Comparison of ENCODE assay signal across 1 cellular context in the genomic region with DNA sequence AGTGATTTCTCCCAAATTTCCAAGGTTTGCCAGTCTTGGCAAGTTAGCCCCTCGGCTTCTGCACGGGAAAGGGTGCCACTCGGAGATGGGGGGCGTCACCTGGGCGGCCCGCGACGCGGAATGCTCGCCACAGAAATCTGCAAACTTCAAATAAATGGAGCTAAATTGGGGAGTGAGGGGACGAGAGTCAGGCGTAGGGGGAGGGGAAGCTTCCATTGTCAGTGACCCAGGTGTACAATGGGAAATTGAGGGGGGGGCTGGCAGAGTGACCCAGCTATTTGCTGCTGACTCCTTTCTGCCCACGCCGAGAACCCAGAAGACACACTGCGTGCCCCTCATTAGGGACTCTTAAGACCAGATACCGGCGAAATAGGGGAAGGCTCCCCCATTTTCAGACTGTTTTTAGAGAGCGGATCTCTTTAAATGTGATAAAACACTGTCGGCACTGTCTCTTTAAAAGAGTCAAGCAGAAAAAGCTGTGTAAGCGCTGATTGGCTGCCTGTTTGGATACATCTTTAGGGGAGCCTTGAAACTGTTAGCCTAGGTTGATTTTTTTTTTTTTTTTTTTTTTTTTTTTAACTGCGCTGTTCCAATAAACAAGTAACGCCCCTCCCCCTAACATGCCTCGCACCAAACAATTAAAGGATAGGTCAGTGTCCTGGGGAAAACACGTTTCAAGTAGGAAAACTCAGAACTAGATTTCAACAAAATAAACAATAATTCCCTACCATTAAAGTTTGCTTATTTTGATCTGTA.
TF ChIP-seq lines count a peak whose summit lies in the region.

No MANE protein-coding gene starts in this region.

TF ChIP-seq in K562, 482 proteins besides CTCF, POLR2A, EP300 and RAD21 (continued from another document and continues in another):
- TF ChIP-seq SMARCE1 (IDR thresholded peaks at IDR 0.05) (peak; percentile 49), ZFP30 (CRISPR knock-in tag; IDR thresholded peaks at IDR 0.05; ENCODE audit: borderline replicate concordance) (no peak), ZNF785 (CRISPR knock-in tag; IDR thresholded peaks at IDR 0.05) (no peak), CCAR2 (IDR thresholded peaks at IDR 0.05; ENCODE audit: low read depth, low read length) (no peak), ZFP36 (IDR thresholded peaks at IDR 0.05; ENCODE audit: low read depth, low read length, partially characterized antibody) (peak; percentile 3), SAFB (IDR thresholded peaks at IDR 0.05; ENCODE audit: borderline replicate concordance, low read depth, low read length) (no peak), EHMT2 (IDR thresholded peaks at IDR 0.05) (no peak), IFI16 (CRISPR knock-in tag; IDR thresholded peaks at IDR 0.05) (no peak), ZNF444 (CRISPR knock-in tag; IDR thresholded peaks at IDR 0.05) (no peak), ZNF133 (CRISPR knock-in tag; IDR thresholded peaks at IDR 0.05) (no peak), BMI1 (IDR thresholded peaks at IDR 0.05; ENCODE audit: low read length) (no peak), C11orf30 (IDR thresholded peaks at IDR 0.05; ENCODE audit: low read depth) (peak; percentile 79), NCOA2 (IDR thresholded peaks at IDR 0.05; ENCODE audit: partially characterized antibody in 2 of 2) (no peak), STAT5A (IDR thresholded peaks at IDR 0.05; ENCODE audit: borderline replicate concordance, low read length) (peak; percentile 29; the same call in 1 of the 2 replicates), RNF2 (IDR thresholded peaks at IDR 0.05) (peak; percentile 80; the same call in 1 of the 2 replicates), MTA2 (IDR thresholded peaks at IDR 0.05; ENCODE audit: low read depth) (no peak), ZC3H11A (IDR thresholded peaks at IDR 0.05; ENCODE audit: low read depth, low read length) (no peak), HMGN3 (IDR thresholded peaks at IDR 0.05; ENCODE audit: borderline replicate concordance, extremely low read depth, insufficient read length, low read depth, low read length) (peak; percentile 45), HLTF (IDR thresholded peaks at IDR 0.05) (peak; percentile 18; the same call in 1 of the 2 replicates), CXXC5 (CRISPR knock-in tag; IDR thresholded peaks at IDR 0.05) (peak; percentile 89), DDX20 (tag; IDR thresholded peaks at IDR 0.05; ENCODE audit: low read depth) (no peak), TARDBP (IDR thresholded peaks at IDR 0.05) (peak; percentile 62; the same call in 1 of the 2 replicates), TAF15 (IDR thresholded peaks at IDR 0.05; ENCODE audit: low read depth, low read length) (no peak), SAFB2 (IDR thresholded peaks at IDR 0.05; ENCODE audit: borderline replicate concordance, low read depth, low read length, severe bottlenecking) (no peak), PHF20 (IDR thresholded peaks at IDR 0.05; ENCODE audit: partially characterized antibody) (no peak), SMARCA4 (IDR thresholded peaks at IDR 0.05) (no peak), FOSL1 (tag; conservative IDR thresholded peaks at IDR 0.05) (no peak), ADNP (tag; IDR thresholded peaks at IDR 0.05) (peak; percentile 66; the same call in 1 of the 2 replicates), PHF21A (IDR thresholded peaks at IDR 0.05; ENCODE audit: borderline replicate concordance, low read depth) (peak; percentile 94), RFX7 (CRISPR knock-in tag; IDR thresholded peaks at IDR 0.05) (no peak), U2AF1 (optimal IDR thresholded peaks at IDR 0.05; ENCODE audit: low read depth, low read length) (no peak), TAF7 (tag; IDR thresholded peaks at IDR 0.05) (peak; percentile 40; the same call in 1 of the 2 replicates), ARNT (IDR thresholded peaks at IDR 0.05) (peak; percentile 88 to 90), SMAD1 (IDR thresholded peaks at IDR 0.05; ENCODE audit: low read depth, low read length, partially characterized antibody) (no peak), NR2C2 (CRISPR knock-in tag; IDR thresholded peaks at IDR 0.05) (no peak), NR2C2 (tag; IDR thresholded peaks at IDR 0.05) (peak; percentile 93), ZEB2 (IDR thresholded peaks at IDR 0.05) (peak; percentile 63; the same call in 1 of the 2 replicates), HDAC8 (tag; IDR thresholded peaks at IDR 0.05) (no peak), ZNF324 (CRISPR knock-in tag; IDR thresholded peaks at IDR 0.05) (no peak), SP1 (CRISPR knock-in tag; IDR thresholded peaks at IDR 0.05) (peak; percentile 32), PTRF (tag; IDR thresholded peaks at IDR 0.05) (no peak), ETS2 (tag; IDR thresholded peaks at IDR 0.05; ENCODE audit: borderline replicate concordance, poor library complexity, severe bottlenecking) (no peak), FOXM1 (IDR thresholded peaks at IDR 0.05; ENCODE audit: low read depth) (peak; percentile 92), FOXM1 (CRISPR knock-in tag; IDR thresholded peaks at IDR 0.05; ENCODE audit: low read depth) (no peak)
- TF ChIP-seq, protein P1, sequence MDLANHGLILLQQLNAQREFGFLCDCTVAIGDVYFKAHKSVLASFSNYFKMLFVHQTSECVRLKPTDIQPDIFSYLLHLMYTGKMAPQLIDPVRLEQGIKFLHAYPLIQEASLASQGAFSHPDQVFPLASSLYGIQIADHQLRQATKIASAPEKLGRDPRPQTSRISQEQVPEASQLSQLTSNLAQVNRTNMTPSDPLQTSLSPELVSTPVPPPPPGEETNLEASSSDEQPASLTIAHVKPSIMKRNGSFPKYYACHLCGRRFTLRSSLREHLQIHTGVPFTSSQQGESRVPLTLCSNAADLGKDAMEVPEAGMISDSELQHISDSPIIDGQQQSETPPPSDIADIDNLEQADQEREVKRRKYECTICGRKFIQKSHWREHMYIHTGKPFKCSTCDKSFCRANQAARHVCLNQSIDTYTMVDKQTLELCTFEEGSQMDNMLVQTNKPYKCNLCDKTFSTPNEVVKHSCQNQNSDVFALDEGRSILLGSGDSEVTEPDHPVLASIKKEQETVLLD (IDR thresholded peaks at IDR 0.05) = peak; percentile 75
- TF ChIP-seq, protein P2, sequence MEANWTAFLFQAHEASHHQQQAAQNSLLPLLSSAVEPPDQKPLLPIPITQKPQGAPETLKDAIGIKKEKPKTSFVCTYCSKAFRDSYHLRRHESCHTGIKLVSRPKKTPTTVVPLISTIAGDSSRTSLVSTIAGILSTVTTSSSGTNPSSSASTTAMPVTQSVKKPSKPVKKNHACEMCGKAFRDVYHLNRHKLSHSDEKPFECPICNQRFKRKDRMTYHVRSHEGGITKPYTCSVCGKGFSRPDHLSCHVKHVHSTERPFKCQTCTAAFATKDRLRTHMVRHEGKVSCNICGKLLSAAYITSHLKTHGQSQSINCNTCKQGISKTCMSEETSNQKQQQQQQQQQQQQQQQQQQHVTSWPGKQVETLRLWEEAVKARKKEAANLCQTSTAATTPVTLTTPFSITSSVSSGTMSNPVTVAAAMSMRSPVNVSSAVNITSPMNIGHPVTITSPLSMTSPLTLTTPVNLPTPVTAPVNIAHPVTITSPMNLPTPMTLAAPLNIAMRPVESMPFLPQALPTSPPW (CRISPR knock-in tag; IDR thresholded peaks at IDR 0.05) = peak; percentile 96
- TF ChIP-seq, protein P3, sequence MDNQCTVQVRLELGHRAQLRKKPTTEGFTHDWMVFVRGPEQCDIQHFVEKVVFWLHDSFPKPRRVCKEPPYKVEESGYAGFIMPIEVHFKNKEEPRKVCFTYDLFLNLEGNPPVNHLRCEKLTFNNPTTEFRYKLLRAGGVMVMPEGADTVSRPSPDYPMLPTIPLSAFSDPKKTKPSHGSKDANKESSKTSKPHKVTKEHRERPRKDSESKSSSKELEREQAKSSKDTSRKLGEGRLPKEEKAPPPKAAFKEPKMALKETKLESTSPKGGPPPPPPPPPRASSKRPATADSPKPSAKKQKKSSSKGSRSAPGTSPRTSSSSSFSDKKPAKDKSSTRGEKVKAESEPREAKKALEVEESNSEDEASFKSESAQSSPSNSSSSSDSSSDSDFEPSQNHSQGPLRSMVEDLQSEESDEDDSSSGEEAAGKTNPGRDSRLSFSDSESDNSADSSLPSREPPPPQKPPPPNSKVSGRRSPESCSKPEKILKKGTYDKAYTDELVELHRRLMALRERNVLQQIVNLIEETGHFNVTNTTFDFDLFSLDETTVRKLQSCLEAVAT (IDR thresholded peaks at IDR 0.05) = peak in 1 of 2 experiments; percentile 95; a peak in 2 of 4 replicates
- TF ChIP-seq, protein P4, sequence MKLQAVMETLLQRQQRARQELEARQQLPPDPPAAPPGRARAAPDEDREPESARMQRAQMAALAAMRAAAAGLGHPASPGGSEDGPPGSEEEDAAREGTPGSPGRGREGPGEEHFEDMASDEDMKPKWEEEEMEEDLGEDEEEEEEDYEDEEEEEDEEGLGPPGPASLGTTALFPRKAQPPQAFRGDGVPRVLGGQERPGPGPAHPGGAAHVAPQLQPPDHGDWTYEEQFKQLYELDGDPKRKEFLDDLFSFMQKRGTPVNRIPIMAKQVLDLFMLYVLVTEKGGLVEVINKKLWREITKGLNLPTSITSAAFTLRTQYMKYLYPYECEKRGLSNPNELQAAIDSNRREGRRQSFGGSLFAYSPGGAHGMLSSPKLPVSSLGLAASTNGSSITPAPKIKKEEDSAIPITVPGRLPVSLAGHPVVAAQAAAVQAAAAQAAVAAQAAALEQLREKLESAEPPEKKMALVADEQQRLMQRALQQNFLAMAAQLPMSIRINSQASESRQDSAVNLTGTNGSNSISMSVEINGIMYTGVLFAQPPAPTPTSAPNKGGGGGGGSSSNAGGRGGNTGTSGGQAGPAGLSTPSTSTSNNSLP (IDR thresholded peaks at IDR 0.05; ENCODE audit: borderline replicate concordance, low read depth, low read length) = peak; percentile 75
- TF ChIP-seq, protein P5, sequence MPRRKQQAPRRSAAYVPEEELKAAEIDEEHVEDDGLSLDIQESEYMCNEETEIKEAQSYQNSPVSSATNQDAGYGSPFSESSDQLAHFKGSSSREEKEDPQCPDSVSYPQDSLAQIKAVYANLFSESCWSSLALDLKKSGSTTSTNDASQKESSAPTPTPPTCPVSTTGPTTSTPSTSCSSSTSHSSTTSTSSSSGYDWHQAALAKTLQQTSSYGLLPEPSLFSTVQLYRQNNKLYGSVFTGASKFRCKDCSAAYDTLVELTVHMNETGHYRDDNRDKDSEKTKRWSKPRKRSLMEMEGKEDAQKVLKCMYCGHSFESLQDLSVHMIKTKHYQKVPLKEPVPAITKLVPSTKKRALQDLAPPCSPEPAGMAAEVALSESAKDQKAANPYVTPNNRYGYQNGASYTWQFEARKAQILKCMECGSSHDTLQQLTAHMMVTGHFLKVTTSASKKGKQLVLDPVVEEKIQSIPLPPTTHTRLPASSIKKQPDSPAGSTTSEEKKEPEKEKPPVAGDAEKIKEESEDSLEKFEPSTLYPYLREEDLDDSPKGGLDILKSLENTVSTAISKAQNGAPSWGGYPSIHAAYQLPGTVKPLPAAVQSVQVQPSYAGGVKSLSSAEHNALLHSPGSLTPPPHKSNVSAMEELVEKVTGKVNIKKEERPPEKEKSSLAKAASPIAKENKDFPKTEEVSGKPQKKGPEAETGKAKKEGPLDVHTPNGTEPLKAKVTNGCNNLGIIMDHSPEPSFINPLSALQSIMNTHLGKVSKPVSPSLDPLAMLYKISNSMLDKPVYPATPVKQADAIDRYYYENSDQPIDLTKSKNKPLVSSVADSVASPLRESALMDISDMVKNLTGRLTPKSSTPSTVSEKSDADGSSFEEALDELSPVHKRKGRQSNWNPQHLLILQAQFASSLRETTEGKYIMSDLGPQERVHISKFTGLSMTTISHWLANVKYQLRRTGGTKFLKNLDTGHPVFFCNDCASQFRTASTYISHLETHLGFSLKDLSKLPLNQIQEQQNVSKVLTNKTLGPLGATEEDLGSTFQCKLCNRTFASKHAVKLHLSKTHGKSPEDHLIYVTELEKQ (CRISPR knock-in tag; IDR thresholded peaks at IDR 0.05) = no peak
- TF ChIP-seq, protein P6, sequence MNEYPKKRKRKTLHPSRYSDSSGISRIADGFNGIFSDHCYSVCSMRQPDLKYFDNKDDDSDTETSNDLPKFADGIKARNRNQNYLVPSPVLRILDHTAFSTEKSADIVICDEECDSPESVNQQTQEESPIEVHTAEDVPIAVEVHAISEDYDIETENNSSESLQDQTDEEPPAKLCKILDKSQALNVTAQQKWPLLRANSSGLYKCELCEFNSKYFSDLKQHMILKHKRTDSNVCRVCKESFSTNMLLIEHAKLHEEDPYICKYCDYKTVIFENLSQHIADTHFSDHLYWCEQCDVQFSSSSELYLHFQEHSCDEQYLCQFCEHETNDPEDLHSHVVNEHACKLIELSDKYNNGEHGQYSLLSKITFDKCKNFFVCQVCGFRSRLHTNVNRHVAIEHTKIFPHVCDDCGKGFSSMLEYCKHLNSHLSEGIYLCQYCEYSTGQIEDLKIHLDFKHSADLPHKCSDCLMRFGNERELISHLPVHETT (CRISPR knock-in tag; conservative IDR thresholded peaks at IDR 0.05 in 1 of 2, IDR thresholded peaks at IDR 0.05 in 1 of 2) = no peak
- TF ChIP-seq, protein P7, sequence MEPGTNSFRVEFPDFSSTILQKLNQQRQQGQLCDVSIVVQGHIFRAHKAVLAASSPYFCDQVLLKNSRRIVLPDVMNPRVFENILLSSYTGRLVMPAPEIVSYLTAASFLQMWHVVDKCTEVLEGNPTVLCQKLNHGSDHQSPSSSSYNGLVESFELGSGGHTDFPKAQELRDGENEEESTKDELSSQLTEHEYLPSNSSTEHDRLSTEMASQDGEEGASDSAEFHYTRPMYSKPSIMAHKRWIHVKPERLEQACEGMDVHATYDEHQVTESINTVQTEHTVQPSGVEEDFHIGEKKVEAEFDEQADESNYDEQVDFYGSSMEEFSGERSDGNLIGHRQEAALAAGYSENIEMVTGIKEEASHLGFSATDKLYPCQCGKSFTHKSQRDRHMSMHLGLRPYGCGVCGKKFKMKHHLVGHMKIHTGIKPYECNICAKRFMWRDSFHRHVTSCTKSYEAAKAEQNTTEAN (CRISPR knock-in tag; IDR thresholded peaks at IDR 0.05) = no peak
- TF ChIP-seq, protein P8, sequence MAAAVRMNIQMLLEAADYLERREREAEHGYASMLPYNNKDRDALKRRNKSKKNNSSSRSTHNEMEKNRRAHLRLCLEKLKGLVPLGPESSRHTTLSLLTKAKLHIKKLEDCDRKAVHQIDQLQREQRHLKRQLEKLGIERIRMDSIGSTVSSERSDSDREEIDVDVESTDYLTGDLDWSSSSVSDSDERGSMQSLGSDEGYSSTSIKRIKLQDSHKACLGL (CRISPR knock-in tag; IDR thresholded peaks at IDR 0.05; ENCODE audit: borderline replicate concordance, poor library complexity, severe bottlenecking) = no peak
- TF ChIP-seq, protein P9, sequence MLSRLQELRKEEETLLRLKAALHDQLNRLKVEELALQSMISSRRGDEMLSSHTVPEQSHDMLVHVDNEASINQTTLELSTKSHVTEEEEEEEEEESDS (CRISPR knock-in tag; IDR thresholded peaks at IDR 0.05) = no peak
- TF ChIP-seq, protein P10, sequence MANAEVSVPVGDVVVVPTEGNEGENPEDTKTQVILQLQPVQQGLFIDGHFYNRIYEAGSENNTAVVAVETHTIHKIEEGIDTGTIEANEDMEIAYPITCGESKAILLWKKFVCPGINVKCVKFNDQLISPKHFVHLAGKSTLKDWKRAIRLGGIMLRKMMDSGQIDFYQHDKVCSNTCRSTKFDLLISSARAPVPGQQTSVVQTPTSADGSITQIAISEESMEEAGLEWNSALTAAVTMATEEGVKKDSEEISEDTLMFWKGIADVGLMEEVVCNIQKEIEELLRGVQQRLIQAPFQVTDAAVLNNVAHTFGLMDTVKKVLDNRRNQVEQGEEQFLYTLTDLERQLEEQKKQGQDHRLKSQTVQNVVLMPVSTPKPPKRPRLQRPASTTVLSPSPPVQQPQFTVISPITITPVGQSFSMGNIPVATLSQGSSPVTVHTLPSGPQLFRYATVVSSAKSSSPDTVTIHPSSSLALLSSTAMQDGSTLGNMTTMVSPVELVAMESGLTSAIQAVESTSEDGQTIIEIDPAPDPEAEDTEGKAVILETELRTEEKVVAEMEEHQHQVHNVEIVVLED (CRISPR knock-in tag; IDR thresholded peaks at IDR 0.05) = 0 out of 2 replicates have a peak, but pooled peaks have one; percentile 25
